ENCODE assay signal across 18 cellular contexts in the genomic region with DNA sequence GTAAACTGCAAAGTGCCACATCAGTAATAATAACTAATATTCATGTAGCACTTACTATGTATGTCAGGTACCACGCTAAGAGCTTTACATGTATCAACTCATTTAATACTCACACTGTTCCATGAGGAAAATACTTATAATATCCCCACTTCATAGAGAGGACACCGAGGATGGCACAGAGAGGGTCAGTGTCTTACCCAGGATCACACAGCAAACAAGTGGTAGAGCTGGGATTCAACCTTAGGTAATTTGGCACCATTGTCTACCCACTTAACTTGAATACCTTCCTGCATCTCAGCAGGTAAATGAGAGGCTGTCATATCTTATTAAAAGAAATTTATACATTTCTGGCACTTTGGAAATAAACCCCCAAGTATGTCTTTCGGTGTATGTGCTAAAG. TPM values are rescaled to one million over a fixed set of nuclear protein-coding genes. Genes with fewer than 3 reads are reported as not detected.
DNase-seq lines count a peak whose midpoint lies in the region; ATAC-seq, FAIRE-seq and TF ChIP-seq lines count a peak whose summit lies in the region.
"Had no signal": no experiment of that assay in that cellular context is flagged by ENCODE, and none has a peak within 500 bp of the region (broad histone marks: within the 10 kb centered on the region; RNA-seq: fewer than 3 reads in every experiment).

No MANE protein-coding gene starts in this region.

- peaks cover 99% of the 10 kb centered on the region for H3K36me3 Mint-ChIP-seq in stimulated activated effector memory CD8-positive, alpha-beta T cell treated with anti-CD3 and anti-CD28 coated beads, Interleukin-12 subunit alpha, Interleukin-12 subunit beta, amount 100 ng/mL, for 72 hours
- H3K36me3 Mint-ChIP-seq in mesothelial cell of epicardium: peaks cover 30% of the 10 kb centered on the region

- CTCF ChIA-PET in K562 (lab: Yijun Ruan, JAX; ENCODE audit: low intra/inter-chr PET ratio): no interaction called here
- CTCF ChIA-PET in HepG2 (lab: Yijun Ruan, JAX; ENCODE audit: low intra/inter-chr PET ratio, low total read pairs): no interaction called here

- no peak overlapping the region for H3K9ac ChIP-seq in K562 (ENCODE audit: insufficient read depth in 1 of 2, low read depth in 2 of 2, low read length in 2 of 2)
- no peak overlapping the region for H3K9ac ChIP-seq in HepG2 (ENCODE audit: insufficient read depth, low read depth, low read length)

- H3K36me3 ChIP-seq in Peyer's patch (peaks cover 0 to 55% (median 0%) of the 10 kb centered on the region in 3 donors), K562 (ENCODE audit: control insufficient read depth, insufficient read depth, low read length) (peaks cover 89% of the 10 kb centered on the region), HepG2 (replicated peaks in 1 of 2; ENCODE audit: control insufficient read depth in 1 of 2, insufficient read depth in 2 of 2, low read length in 2 of 2) (peaks cover 43 to 74% of the 10 kb centered on the region in 2 experiments)

- no peaks in the 10 kb centered on the region for H3K27me3 Mint-ChIP-seq in mesothelial cell of epicardium (ENCODE audit: low read depth)

- BruUV-seq in K562 (replicated peaks; lab: Mats Ljungman, UMichigan) (no TSS peak), HepG2 (replicated peaks; lab: Mats Ljungman, UMichigan) (no TSS peak)

- peaks cover 23% of the 10 kb centered on the region for H3K4me1 Mint-ChIP-seq in stimulated activated effector memory CD8-positive, alpha-beta T cell treated with anti-CD3 and anti-CD28 coated beads, Interleukin-12 subunit alpha, Interleukin-12 subunit beta, amount 100 ng/mL, for 72 hours
- no peaks in the 10 kb centered on the region for H3K4me1 Mint-ChIP-seq in mesothelial cell of epicardium
- H3K4me1 Mint-ChIP-seq: GM23338 had no signal

- ATAC-seq in K562: no peak
- ATAC-seq in HepG2: no peak
- ATAC-seq in stimulated activated effector memory CD8-positive, alpha-beta T cell treated with anti-CD3 and anti-CD28 coated beads, Interleukin-12 subunit alpha, Interleukin-12 subunit beta, amount 100 ng/mL, for 72 hours: no peak
- ATAC-seq in HG03097 (IDR thresholded peaks at IDR 0.05; ENCODE audit: low FRiP score, unreplicated experiment): no peak
- ATAC-seq: CD8-positive, alpha-beta T cell; GM23338 had no signal

- H3K79me2 ChIP-seq in K562 (ENCODE audit: control insufficient read depth, insufficient read depth, low read length) (peaks cover 6% of the 10 kb centered on the region; the same call in 2 of the 3 replicates), HepG2 (ENCODE audit: insufficient read depth, low read length) (no peaks in the 10 kb centered on the region)

- H3K4me3 Mint-ChIP-seq in stimulated activated effector memory CD8-positive, alpha-beta T cell treated with anti-CD3 and anti-CD28 coated beads, Interleukin-12 subunit alpha, Interleukin-12 subunit beta, amount 100 ng/mL, for 72 hours: no peak overlapping the region
- H3K4me3 Mint-ChIP-seq in mesothelial cell of epicardium: no peak overlapping the region
- H3K4me3 Mint-ChIP-seq: CD14-positive monocyte; CD8-positive, alpha-beta T cell; GM23338 had no signal

- POLR2A ChIA-PET in K562 (lab: Yijun Ruan, JAX) (no interaction called here), HepG2 (lab: Yijun Ruan, JAX) (no interaction called here)

- no peaks in the 10 kb centered on the region for H3K27me3 ChIP-seq in Peyer's patch
- H3K27me3 ChIP-seq in K562 (ENCODE audit: control insufficient read depth in 2 of 2, insufficient read depth in 2 of 2, low read length in 2 of 2): no peaks in the 10 kb centered on the region
- H3K27me3 ChIP-seq in HepG2 (ENCODE audit: control insufficient read depth in 1 of 2, insufficient read depth in 2 of 2, low read length in 2 of 2): no peaks in the 10 kb centered on the region

- TF ChIP-seq POLR2A in Peyer's patch (IDR thresholded peaks at IDR 0.05) (no peak), K562 (conservative IDR thresholded peaks at IDR 0.05) (no peak), HepG2 (IDR thresholded peaks at IDR 0.05; ENCODE audit: insufficient read depth in 1 of 2, low read depth in 2 of 2, low read length in 2 of 2) (no peak)

- H3K4me1 ChIP-seq in Peyer's patch (peaks cover 0 to 31% (median 4%) of the 10 kb centered on the region in 4 donors), K562 (replicated peaks in 1 of 2; ENCODE audit: control insufficient read depth in 2 of 2, insufficient read depth in 2 of 2, low read length in 2 of 2) (no peaks in the 10 kb centered on the region), HepG2 (ENCODE audit: insufficient read depth, low read length) (peaks cover 20% of the 10 kb centered on the region)

- H3K4me3 ChIP-seq in Peyer's patch (no peak overlapping the region), K562 (no peak overlapping the region), HepG2 (replicated peaks in 1 of 3; ENCODE audit: insufficient read depth in 1 of 3, low read depth in 2 of 3, low read length in 3 of 3) (no peak overlapping the region)
- H3K4me3 ChIP-seq: GM23338 had no signal

- no peak for TF ChIP-seq RAD21 in K562 (CRISPR knock-in tag; conservative IDR thresholded peaks at IDR 0.05 in 1 of 2, IDR thresholded peaks at IDR 0.05 in 1 of 2)
- TF ChIP-seq RAD21 in HepG2 (CRISPR knock-in tag; IDR thresholded peaks at IDR 0.05): no peak

- DNase-seq in Peyer's patch (no peak), K562 (ENCODE audit: extremely low read depth in 1 of 4, low spot score in 3 of 4) (no peak), HepG2 (ENCODE audit: low spot score) (no peak), mesothelial cell of epicardium (ENCODE audit: low spot score in 2 of 2, unreplicated experiment in 2 of 2) (no peak), GM13976 (ENCODE audit: low spot score) (no peak)
- no peak for DNase-seq in stimulated activated effector memory CD8-positive, alpha-beta T cell treated with anti-CD3 and anti-CD28 coated beads, Interleukin-12 subunit alpha, Interleukin-12 subunit beta, amount 100 ng/mL, for 72 hours (ENCODE audit: low spot score in 2 of 2)
- DNase-seq: CD8-positive, alpha-beta T cell; COR-L47; DMS153; DMS79 treated with DMSO at 0.1 percent for 48 hours; EL; H7 had no signal

- FAIRE-seq in K562 (lab: Jason Lieb, UNC) (no peak), HepG2 (lab: Jason Lieb, UNC) (no peak)
- FAIRE-seq: D721Med, G401.6, GM12891 had no signal

- H2AFZ ChIP-seq in K562 (ENCODE audit: low read depth, low read length) (no peak overlapping the region), HepG2 (ENCODE audit: low read length) (no peak overlapping the region)
- H2AFZ ChIP-seq: GM23338 had no signal

- TF ChIP-seq CTCF in Peyer's patch (IDR thresholded peaks at IDR 0.05) (no peak), K562 (IDR thresholded peaks at IDR 0.05 in 2 of 3, conservative IDR thresholded peaks at IDR 0.05 in 1 of 3; ENCODE audit: insufficient read depth in 2 of 3, low read depth in 1 of 3, low read length in 3 of 3) (no peak), HepG2 (CRISPR knock-in tag; IDR thresholded peaks at IDR 0.05) (no peak), mesothelial cell of epicardium (IDR thresholded peaks at IDR 0.05; ENCODE audit: unreplicated experiment) (no peak), GM13976 (IDR thresholded peaks at IDR 0.05; ENCODE audit: borderline replicate concordance, control extremely low read depth, extremely low read depth, insufficient read depth, missing control alignments) (no peak)

- H3K9me1 ChIP-seq in K562 (ENCODE audit: control insufficient read depth, insufficient read depth, low read length): no peaks in the 10 kb centered on the region

- intact Hi-C loops in K562 (cut with micrococcal nuclease): no loop called here
- intact Hi-C loops in HepG2 (cut with micrococcal nuclease; ENCODE audit: unreplicated experiment): no loop called here

- H4K20me1 ChIP-seq in K562 (replicated peaks; ENCODE audit: control insufficient read depth, insufficient read depth, low read length) (peaks cover 7% of the 10 kb centered on the region), HepG2 (ENCODE audit: insufficient read depth, low read length) (no peaks in the 10 kb centered on the region)

- H3K4me2 ChIP-seq in K562 (ENCODE audit: insufficient read depth, low read length): no peak overlapping the region
- no peak overlapping the region for H3K4me2 ChIP-seq in HepG2 (ENCODE audit: low read depth, low read length)
- H3K4me2 ChIP-seq: GM23338 had no signal

- no peak for TF ChIP-seq EP300 in K562 (IDR thresholded peaks at IDR 0.05; ENCODE audit: low read length)
- TF ChIP-seq EP300 in HepG2 (IDR thresholded peaks at IDR 0.05; ENCODE audit: low read depth in 2 of 2, low read length in 2 of 2): no peak
- TF ChIP-seq EP300 in HepG2 (CRISPR knock-in tag; IDR thresholded peaks at IDR 0.05; ENCODE audit: borderline replicate concordance): no peak

- in situ Hi-C loops in K562 (cut with MboI) (no loop called here), HepG2 (cut with HindIII; ENCODE audit: extremely low pct_ligation_motif_present, low pct_unique_long_range_greater_than_20kb) (no loop called here), GM13976 (cut with MboI; ENCODE audit: low sequenced_read_pairs, unreplicated experiment) (no loop called here)

- H3K9me3 Mint-ChIP-seq in stimulated activated effector memory CD8-positive, alpha-beta T cell treated with anti-CD3 and anti-CD28 coated beads, Interleukin-12 subunit alpha, Interleukin-12 subunit beta, amount 100 ng/mL, for 72 hours: no peaks in the 10 kb centered on the region
- no peaks in the 10 kb centered on the region for H3K9me3 Mint-ChIP-seq in mesothelial cell of epicardium
- H3K9me3 Mint-ChIP-seq: CD14-positive monocyte; CD8-positive, alpha-beta T cell; GM23338 had no signal

- 86% methylated on average over 3 of the region's 3 CpGs for WGBS in K562 (ENCODE audit: insufficient coverage, low coverage, missing lambda C conversion rate)
- WGBS in HepG2 (ENCODE audit: low lambda C conversion rate): 99% methylated on average over 3 of the region's 3 CpGs

- peak overlapping the region; percentile 40 for H3K27ac Mint-ChIP-seq in stimulated activated effector memory CD8-positive, alpha-beta T cell treated with anti-CD3 and anti-CD28 coated beads, Interleukin-12 subunit alpha, Interleukin-12 subunit beta, amount 100 ng/mL, for 72 hours
- H3K27ac Mint-ChIP-seq in mesothelial cell of epicardium: no peak overlapping the region
- H3K27ac Mint-ChIP-seq: CD8-positive, alpha-beta T cell; GM23338 had no signal

- H3K9me3 ChIP-seq in Peyer's patch (no peaks in the 10 kb centered on the region), K562 (replicated peaks; ENCODE audit: control insufficient read depth, insufficient read depth, low read depth, low read length) (no peaks in the 10 kb centered on the region), HepG2 (ENCODE audit: low read length) (no peaks in the 10 kb centered on the region)

- H3K27ac ChIP-seq in Peyer's patch: peak overlapping the region in 3 of 4 donors; percentile 67 to 91 (median 80)
- no peak overlapping the region for H3K27ac ChIP-seq in K562 (ENCODE audit: extremely low read depth, low read depth, low read length)
- no peak overlapping the region for H3K27ac ChIP-seq in HepG2 (ENCODE audit: extremely low read length, insufficient read depth, low read length)

RNA-seq across cellular contexts. Expression of a gene that starts 8.0 kb away (rescaled TPM):
- total RNA-seq in Peyer's patch (100 to 1,000 TPM in 1 of 4 donors, 10 to 100 TPM in 3; 42.9 to 118 (median 55.7) TPM), K562 (2014; rRNA removed) (23.5 and 29.4 TPM in 2 replicates), K562 (2014; rRNA removed; fragmentation: Illumina TruSeq; extraction: Trizol) (25.7 and 25.9 TPM in 2 replicates), K562 (2015; rRNA removed; fragmentation: Illumina TruSeq; extraction: Trizol) (32.8 and 33.2 TPM in 2 replicates), K562 (2021) (38.2 and 44.7 TPM in 2 replicates), HepG2 (2016; rRNA removed; fragmentation: Illumina TruSeq; extraction: Trizol) (30.2 and 58.3 TPM in 2 replicates), mesothelial cell of epicardium (43.7 to 46.3 TPM (median 45.3 TPM) in 3 replicates)
- total RNA-seq in K562 (2011; cell fraction: chromatin; rRNA removed; ENCODE audit: low replicate concordance): 57.2 and 80.7 TPM in 2 replicates
- 72.2 and 72.5 TPM in 2 replicates for total RNA-seq in K562 (2011; cell fraction: nucleolus; rRNA removed)
- 70.9 and 93.4 TPM in 2 replicates for total RNA-seq in K562 (2011; cell fraction: nucleoplasm; rRNA removed)
- polyA plus RNA-seq in K562 (2011; rRNA removed) (21.3 and 21.6 TPM in 2 replicates), K562 (2014; fragmentation: Illumina TruSeq; extraction: Trizol) (32.7 and 34.3 TPM in 2 replicates), K562 (2014; fragmentation: Nextera tagmentation; extraction: Ambion mirVana) (1 to 10 TPM; 3.5 to 6.0 TPM), K562 (2014; rRNA removed) (22.7 and 24.8 TPM in 2 replicates), HepG2 (2011; rRNA removed) (35.5 and 41.6 TPM in 2 replicates)
- polyA plus RNA-seq in K562 (2011; cell fraction: cytosol; rRNA removed): 19.2 and 27.8 TPM in 2 replicates
- 15.0 and 22.1 TPM in 2 replicates for polyA plus RNA-seq in K562 (2011; cell fraction: nucleus; rRNA removed)
- 22.6 and 26.2 TPM in 2 replicates for polyA plus RNA-seq in K562 (2012)
- polyA minus RNA-seq in K562 (2011; rRNA and poly(A)+ RNA removed): 25.2 and 26.7 TPM in 2 replicates
- 19.7 and 23.0 TPM in 2 replicates for polyA minus RNA-seq in K562 (2011; cell fraction: cytosol; rRNA and poly(A)+ RNA removed)
- 13.7 and 16.8 TPM in 2 replicates for polyA minus RNA-seq in K562 (2011; cell fraction: nucleus; rRNA and poly(A)+ RNA removed)
- total RNA-seq in HepG2 (2016; cell fraction: cytosol; rRNA removed; fragmentation: Illumina TruSeq; extraction: Trizol; ENCODE audit: low read depth): 4.8 and 5.3 TPM in 2 replicates
- total RNA-seq in HepG2 (2016; cell fraction: insoluble cytoplasmic fraction; rRNA removed; fragmentation: Illumina TruSeq; extraction: Trizol): 27.5 and 55.8 TPM in 2 replicates
- total RNA-seq in HepG2 (2016; cell fraction: membrane; rRNA removed; fragmentation: Illumina TruSeq; extraction: Trizol): 17.7 and 18.8 TPM in 2 replicates
- 47.8 and 56.4 TPM in 2 replicates for total RNA-seq in HepG2 (2016; cell fraction: nucleus; rRNA removed; fragmentation: Illumina TruSeq; extraction: Trizol)
- polyA plus RNA-seq in HepG2 (2011; cell fraction: cytosol; rRNA removed): 39.5 and 45.0 TPM in 2 replicates
- polyA plus RNA-seq in HepG2 (2011; cell fraction: nucleus; rRNA removed): 25.7 and 30.2 TPM in 2 replicates
- 37.6 and 40.5 TPM in 2 replicates for polyA plus RNA-seq in HepG2 (2012)
- polyA plus RNA-seq in HepG2 (2016; cell fraction: cytosol; fragmentation: Illumina TruSeq; extraction: Trizol; ENCODE audit: low read depth): 3.9 and 4.5 TPM in 2 replicates
- polyA plus RNA-seq in HepG2 (2016; cell fraction: insoluble cytoplasmic fraction; fragmentation: Illumina TruSeq; extraction: Trizol; ENCODE audit: low read depth): 22.5 and 25.1 TPM in 2 replicates
- polyA plus RNA-seq in HepG2 (2016; cell fraction: membrane; fragmentation: Illumina TruSeq; extraction: Trizol; ENCODE audit: low read depth): 8.5 and 10.3 TPM in 2 replicates
- 55.8 and 62.0 TPM in 2 replicates for polyA plus RNA-seq in HepG2 (2016; cell fraction: nucleus; fragmentation: Illumina TruSeq; extraction: Trizol; ENCODE audit: insufficient read depth, low read depth)
- 44.0 and 61.9 TPM in 2 replicates for polyA minus RNA-seq in HepG2 (2011; rRNA and poly(A)+ RNA removed; ENCODE audit: low replicate concordance)
- polyA minus RNA-seq in HepG2 (2011; cell fraction: cytosol; rRNA and poly(A)+ RNA removed): 31.7 and 41.7 TPM in 2 replicates
- polyA minus RNA-seq in HepG2 (2011; cell fraction: nucleus; rRNA and poly(A)+ RNA removed): 33.5 and 39.0 TPM in 2 replicates

RNA-seq across cellular contexts. Expression of a gene that starts 8.2 kb away (rescaled TPM):
- total RNA-seq in Peyer's patch (10 to 100 TPM in 3 of 4 donors, 1 to 10 TPM in 1; 5.8 to 55.9 (median 25.8) TPM), K562 (2014; rRNA removed) (4.0 and 5.5 TPM in 2 replicates), K562 (2014; rRNA removed; fragmentation: Illumina TruSeq; extraction: Trizol) (5.6 and 6.4 TPM in 2 replicates), K562 (2015; rRNA removed; fragmentation: Illumina TruSeq; extraction: Trizol) (6.2 and 6.7 TPM in 2 replicates), K562 (2021) (20.1 and 21.8 TPM in 2 replicates), HepG2 (2016; rRNA removed; fragmentation: Illumina TruSeq; extraction: Trizol) (15.3 and 26.5 TPM in 2 replicates), mesothelial cell of epicardium (37.4 to 38.1 TPM (median 37.8 TPM) in 3 replicates)
- total RNA-seq in K562 (2011; cell fraction: chromatin; rRNA removed; ENCODE audit: low replicate concordance): 15.9 and 22.3 TPM in 2 replicates
- total RNA-seq in K562 (2011; cell fraction: nucleolus; rRNA removed): 11.4 and 12.5 TPM in 2 replicates
- 18.0 and 31.8 TPM in 2 replicates for total RNA-seq in K562 (2011; cell fraction: nucleoplasm; rRNA removed)
- polyA plus RNA-seq in K562 (2011; rRNA removed) (7.1 and 7.2 TPM in 2 replicates), K562 (2014; fragmentation: Illumina TruSeq; extraction: Trizol) (21.8 and 24.3 TPM in 2 replicates), K562 (2014; fragmentation: Nextera tagmentation; extraction: Ambion mirVana) (1 to 10 TPM; 3.1 to 5.3 TPM), K562 (2014; rRNA removed) (10.6 and 11.4 TPM in 2 replicates), HepG2 (2011; rRNA removed) (14.9 and 15.2 TPM in 2 replicates)
- 9.6 and 9.7 TPM in 2 replicates for polyA plus RNA-seq in K562 (2011; cell fraction: cytosol; rRNA removed)
- polyA plus RNA-seq in K562 (2011; cell fraction: nucleus; rRNA removed): 7.9 and 13.1 TPM in 2 replicates
- polyA plus RNA-seq in K562 (2012): 11.7 and 12.7 TPM in 2 replicates
- polyA minus RNA-seq in K562 (2011; rRNA and poly(A)+ RNA removed): 6.5 and 8.3 TPM in 2 replicates
- polyA minus RNA-seq in K562 (2011; cell fraction: cytosol; rRNA and poly(A)+ RNA removed): 10.6 and 13.0 TPM in 2 replicates
- 5.3 and 6.8 TPM in 2 replicates for polyA minus RNA-seq in K562 (2011; cell fraction: nucleus; rRNA and poly(A)+ RNA removed)
- total RNA-seq in HepG2 (2016; cell fraction: cytosol; rRNA removed; fragmentation: Illumina TruSeq; extraction: Trizol; ENCODE audit: low read depth): 4.9 and 5.7 TPM in 2 replicates
- 13.7 and 22.8 TPM in 2 replicates for total RNA-seq in HepG2 (2016; cell fraction: insoluble cytoplasmic fraction; rRNA removed; fragmentation: Illumina TruSeq; extraction: Trizol)
- total RNA-seq in HepG2 (2016; cell fraction: membrane; rRNA removed; fragmentation: Illumina TruSeq; extraction: Trizol): 25.1 and 26.3 TPM in 2 replicates
- total RNA-seq in HepG2 (2016; cell fraction: nucleus; rRNA removed; fragmentation: Illumina TruSeq; extraction: Trizol): 16.1 and 18.8 TPM in 2 replicates
- 12.9 and 15.9 TPM in 2 replicates for polyA plus RNA-seq in HepG2 (2011; cell fraction: cytosol; rRNA removed)
- polyA plus RNA-seq in HepG2 (2011; cell fraction: nucleus; rRNA removed): 15.6 and 19.1 TPM in 2 replicates
- polyA plus RNA-seq in HepG2 (2012): 25.4 and 26.2 TPM in 2 replicates
- polyA plus RNA-seq in HepG2 (2016; cell fraction: cytosol; fragmentation: Illumina TruSeq; extraction: Trizol; ENCODE audit: low read depth): 4.5 and 4.7 TPM in 2 replicates
- 43.2 and 55.3 TPM in 2 replicates for polyA plus RNA-seq in HepG2 (2016; cell fraction: insoluble cytoplasmic fraction; fragmentation: Illumina TruSeq; extraction: Trizol; ENCODE audit: low read depth)
- 27.0 and 27.7 TPM in 2 replicates for polyA plus RNA-seq in HepG2 (2016; cell fraction: membrane; fragmentation: Illumina TruSeq; extraction: Trizol; ENCODE audit: low read depth)
- polyA plus RNA-seq in HepG2 (2016; cell fraction: nucleus; fragmentation: Illumina TruSeq; extraction: Trizol; ENCODE audit: insufficient read depth, low read depth): 36.1 and 36.3 TPM in 2 replicates
- 18.8 and 36.8 TPM in 2 replicates for polyA minus RNA-seq in HepG2 (2011; rRNA and poly(A)+ RNA removed; ENCODE audit: low replicate concordance)
- 17.8 and 22.1 TPM in 2 replicates for polyA minus RNA-seq in HepG2 (2011; cell fraction: cytosol; rRNA and poly(A)+ RNA removed)
- polyA minus RNA-seq in HepG2 (2011; cell fraction: nucleus; rRNA and poly(A)+ RNA removed): 19.2 and 20.9 TPM in 2 replicates

Comparison
In these comparisons a context has a peak if more than half of its experiments do, and no peak if none do; other contexts are left out.
1. H3K27ac ChIP-seq: peak in Peyer's patch (3 of 4); none in K562 (single experiment) and HepG2 (single experiment).